15 cellular contexts compared by ENCODE assay signal in genomic region chr19:41551212-41551610, GRCh38. TPM values are rescaled to one million over a fixed set of nuclear protein-coding genes. Genes with fewer than 3 reads are reported as not detected.
DNase-seq lines count a peak whose midpoint lies in the region; ATAC-seq, FAIRE-seq and TF ChIP-seq lines count a peak whose summit lies in the region.
"Had no signal": no experiment of that assay in that cellular context is flagged by ENCODE, and none has a peak within 500 bp of the region (broad histone marks: within the 10 kb centered on the region; RNA-seq: fewer than 3 reads in every experiment).

No MANE protein-coding gene starts in this region.

- H3K4me1 ChIP-seq in OCI-LY7 (ENCODE audit: insufficient read depth, low read length, poor library complexity, severe bottlenecking) (peaks cover 68% of the 10 kb centered on the region), colonic mucosa (no peaks in the 10 kb centered on the region)
- H3K4me1 ChIP-seq: breast epithelium, tibial artery had no signal

- no peak for TF ChIP-seq POLR2A in H54 (IDR thresholded peaks at IDR 0.05; ENCODE audit: low read depth, low read length)

- CTCF ChIA-PET in activated CD4-positive, alpha-beta T cell treated with anti-CD3 and anti-CD28 coated beads, Interleukin-2, amount 10 ng/mL, durations not matched to agents 7 days and 5 days (lab: Charles Lee) = interaction anchor here (1.6 to 4.0 kb wide), 2 partner anchors 12 to 19 kb away, joined by 4 to 23 read pairs; no protein-coding TSS in a partner anchor
- CTCF ChIA-PET in OCI-LY7 (lab: Charles Lee; ENCODE audit: unreplicated experiment) = no interaction called here

- H3K9me3 ChIP-seq in OCI-LY7 (ENCODE audit: low read length) (peaks cover 31% of the 10 kb centered on the region), colonic mucosa (no peaks in the 10 kb centered on the region)
- H3K9me3 ChIP-seq: breast epithelium, tibial artery had no signal

- peak overlapping the region; percentile 91 for H3K4me3 Mint-ChIP-seq in activated CD4-positive, alpha-beta T cell treated with anti-CD3 and anti-CD28 coated beads, Interleukin-2, amount 10 ng/mL, durations not matched to agents 7 days and 5 days
- peak overlapping the region; percentile 86 for H3K4me3 Mint-ChIP-seq in stimulated activated effector memory CD8-positive, alpha-beta T cell treated with anti-CD3 and anti-CD28 coated beads, Interleukin-12 subunit alpha, Interleukin-12 subunit beta, amount 100 ng/mL, for 72 hours
- H3K4me3 Mint-ChIP-seq: neural progenitor cell had no signal

- no peak for TF ChIP-seq CTCF in OCI-LY7 (conservative IDR thresholded peaks at IDR 0.05; ENCODE audit: low read length)
- no peak for TF ChIP-seq CTCF in colonic mucosa (IDR thresholded peaks at IDR 0.05)

- H3K9ac ChIP-seq in colonic mucosa (ENCODE audit: low read depth in 2 of 2, low read length in 2 of 2) = peak overlapping the region; percentile 19 to 47
- H3K9ac ChIP-seq: neural progenitor cell had no signal

- no peaks in the 10 kb centered on the region for H3K27me3 ChIP-seq in colonic mucosa
- H3K27me3 ChIP-seq: neural progenitor cell, tibial artery had no signal

- H3K9me2 ChIP-seq in OCI-LY7 (ENCODE audit: insufficient read depth, low read length) = no peaks in the 10 kb centered on the region

- ATAC-seq in stimulated activated effector memory CD8-positive, alpha-beta T cell treated with anti-CD3 and anti-CD28 coated beads, Interleukin-12 subunit alpha, Interleukin-12 subunit beta, amount 100 ng/mL, for 72 hours = no peak

- peak overlapping the region; percentile 99 for H3K27ac ChIP-seq in OCI-LY7 (ENCODE audit: low read depth, low read length, poor library complexity, severe bottlenecking)
- H3K27ac ChIP-seq in colonic mucosa = no peak overlapping the region
- H3K27ac ChIP-seq: neural progenitor cell, tibial artery had no signal

- FAIRE-seq in H54 (lab: Jason Lieb, UNC) = no peak
- FAIRE-seq: H1 had no signal

- intact Hi-C loops in OCI-LY7 (cut with micrococcal nuclease; ENCODE audit: unreplicated experiment) (no loop called here), colonic mucosa (cut with DNase I) (no loop called here)

- peaks cover 67% of the 10 kb centered on the region for H3K4me1 Mint-ChIP-seq in activated CD4-positive, alpha-beta T cell treated with anti-CD3 and anti-CD28 coated beads, Interleukin-2, amount 10 ng/mL, durations not matched to agents 7 days and 5 days
- peaks cover 72% of the 10 kb centered on the region for H3K4me1 Mint-ChIP-seq in stimulated activated effector memory CD8-positive, alpha-beta T cell treated with anti-CD3 and anti-CD28 coated beads, Interleukin-12 subunit alpha, Interleukin-12 subunit beta, amount 100 ng/mL, for 72 hours

- H3K36me3 ChIP-seq in OCI-LY7 (ENCODE audit: insufficient read depth, low read length) = peaks cover 63% of the 10 kb centered on the region
- no peaks in the 10 kb centered on the region for H3K36me3 ChIP-seq in colonic mucosa
- H3K36me3 ChIP-seq: breast epithelium, neural progenitor cell, tibial artery had no signal

- DNase-seq in activated CD4-positive, alpha-beta T cell treated with anti-CD3 and anti-CD28 coated beads, Interleukin-2, amount 10 ng/mL, durations not matched to agents 7 days and 5 days = no peak
- no peak for DNase-seq in activated CD4-positive, alpha-beta T cell treated with anti-CD3 and anti-CD28 coated beads, Interleukin-2, amount 50 U/mL, for 1 hour
- no peak for DNase-seq in OCI-LY7 (ENCODE audit: low spot score)
- no peak for DNase-seq in colonic mucosa
- peak in 1 of 2 donors; percentile 62 for DNase-seq in stimulated activated effector memory CD8-positive, alpha-beta T cell treated with anti-CD3 and anti-CD28 coated beads, Interleukin-12 subunit alpha, Interleukin-12 subunit beta, amount 100 ng/mL, for 72 hours (ENCODE audit: low spot score in 2 of 2)
- no peak for DNase-seq in H54 (ENCODE audit: insufficient read length, low spot score)
- DNase-seq in GM03348 (ENCODE audit: low spot score) = no peak
- DNase-seq in NCI-H1930 (lab: John Stamatoyannopoulos, UW) = no peak
- DNase-seq: DMS153, NCI-H1092, NCI-H2227 treated with DMSO at 0.1 percent for 48 hours, tibial artery had no signal

- peak overlapping the region; percentile 76 for H3K4me2 ChIP-seq in OCI-LY7 (ENCODE audit: low read length)
- H3K4me2 ChIP-seq: neural progenitor cell had no signal

- peaks cover 6% of the 10 kb centered on the region for H3K9me3 Mint-ChIP-seq in activated CD4-positive, alpha-beta T cell treated with anti-CD3 and anti-CD28 coated beads, Interleukin-2, amount 10 ng/mL, durations not matched to agents 7 days and 5 days
- no peaks in the 10 kb centered on the region for H3K9me3 Mint-ChIP-seq in stimulated activated effector memory CD8-positive, alpha-beta T cell treated with anti-CD3 and anti-CD28 coated beads, Interleukin-12 subunit alpha, Interleukin-12 subunit beta, amount 100 ng/mL, for 72 hours

- no peaks in the 10 kb centered on the region for H4K20me1 ChIP-seq in OCI-LY7 (ENCODE audit: insufficient read depth, low read length)

- peaks cover 78% of the 10 kb centered on the region for H3K79me2 ChIP-seq in OCI-LY7 (ENCODE audit: insufficient read depth, low read depth, low read length)

- H3K27ac Mint-ChIP-seq in activated CD4-positive, alpha-beta T cell treated with anti-CD3 and anti-CD28 coated beads, Interleukin-2, amount 10 ng/mL, durations not matched to agents 7 days and 5 days = peak overlapping the region; percentile 96
- H3K27ac Mint-ChIP-seq in stimulated activated effector memory CD8-positive, alpha-beta T cell treated with anti-CD3 and anti-CD28 coated beads, Interleukin-12 subunit alpha, Interleukin-12 subunit beta, amount 100 ng/mL, for 72 hours = peak overlapping the region; percentile 97
- H3K27ac Mint-ChIP-seq: neural progenitor cell had no signal

- H3K36me3 Mint-ChIP-seq in activated CD4-positive, alpha-beta T cell treated with anti-CD3 and anti-CD28 coated beads, Interleukin-2, amount 10 ng/mL, durations not matched to agents 7 days and 5 days (ENCODE audit: low read depth) = peaks cover 67% of the 10 kb centered on the region
- H3K36me3 Mint-ChIP-seq in stimulated activated effector memory CD8-positive, alpha-beta T cell treated with anti-CD3 and anti-CD28 coated beads, Interleukin-12 subunit alpha, Interleukin-12 subunit beta, amount 100 ng/mL, for 72 hours = peaks cover 74% of the 10 kb centered on the region

- peak overlapping the region; percentile 84 for H3K4me3 ChIP-seq in OCI-LY7 (ENCODE audit: low read depth, low read length, poor library complexity, severe bottlenecking)
- H3K4me3 ChIP-seq in colonic mucosa = no peak overlapping the region
- H3K4me3 ChIP-seq: neural progenitor cell, tibial artery had no signal

- no peaks in the 10 kb centered on the region for H3K27me3 Mint-ChIP-seq in activated CD4-positive, alpha-beta T cell treated with anti-CD3 and anti-CD28 coated beads, Interleukin-2, amount 10 ng/mL, durations not matched to agents 7 days and 5 days

- POLR2A ChIA-PET in activated CD4-positive, alpha-beta T cell treated with anti-CD3 and anti-CD28 coated beads, Interleukin-2, amount 10 ng/mL, durations not matched to agents 7 days and 5 days (lab: Charles Lee) = no interaction called here
- POLR2A ChIA-PET in OCI-LY7 (lab: Charles Lee) = no interaction called here

- H2AFZ ChIP-seq in OCI-LY7 (ENCODE audit: low read length) = no peak overlapping the region; the same call in 1 of the 2 replicates
- H2AFZ ChIP-seq: neural progenitor cell had no signal

- BruUV-seq in OCI-LY7 (replicated peaks; lab: Mats Ljungman, UMichigan) = no TSS peak

RNA-seq across cellular contexts. Expression of gene CEACAM21, which starts 24.8 kb away (rescaled TPM):
- total RNA-seq in activated CD4-positive, alpha-beta T cell treated with anti-CD3 and anti-CD28 coated beads, Interleukin-2, amount 10 ng/mL, durations not matched to agents 7 days and 5 days = 10 to 100 TPM; 72.0 to 78.3 TPM
- 25.9 and 40.8 TPM in 2 replicates for total RNA-seq in OCI-LY7 (2014; rRNA removed; shearing (Covaris generic))
- 52.5 and 56.0 TPM in 2 replicates for total RNA-seq in OCI-LY7 (2022)
- under 1 TPM; 0.25 to 0.45 TPM for total RNA-seq in colonic mucosa
- total RNA-seq: H1 had no signal

Comparison
In these comparisons a context has a peak if more than half of its experiments do, and no peak if none do; other contexts are left out.
1. RNA of gene CEACAM21, which starts 24.8 kb away (total RNA-seq): 72.0 to 78.3 TPM in activated CD4-positive, alpha-beta T cell treated with anti-CD3 and anti-CD28 coated beads, Interleukin-2, amount 10 ng/mL, durations not matched to agents 7 days and 5 days and 25.9 to 56.0 TPM in OCI-LY7; 0.25 to 0.45 TPM in colonic mucosa; every median in the first group is over 10 times any median in the second.